8 cellular contexts compared by ENCODE assay signal in the genomic region with DNA sequence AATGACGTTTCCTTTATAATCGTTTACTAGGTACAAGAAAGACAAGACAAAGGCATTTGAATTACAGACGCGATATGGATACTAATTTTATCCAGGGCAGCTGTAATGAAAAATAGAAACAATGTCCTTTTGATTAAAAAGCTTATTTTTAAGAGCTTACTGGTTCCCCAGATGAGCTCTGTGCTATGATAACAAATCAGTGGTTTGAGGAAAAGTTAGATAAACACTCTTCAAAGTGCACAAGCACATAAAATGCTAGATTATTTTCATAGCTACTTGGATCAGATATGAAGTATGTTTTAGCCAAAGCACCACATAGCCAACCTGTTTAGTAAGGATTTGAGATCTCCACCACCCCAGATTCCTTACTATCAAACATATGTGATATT. TPM values are rescaled to one million over a fixed set of nuclear protein-coding genes. Genes with fewer than 3 reads are reported as not detected.
DNase-seq lines count a peak whose midpoint lies in the region; ATAC-seq and TF ChIP-seq lines count a peak whose summit lies in the region.

No MANE protein-coding gene starts in this region.

- peaks cover 3 to 13% of the 10 kb centered on the region in 2 donors for H3K4me1 ChIP-seq in mucosa of rectum (ENCODE audit: control insufficient read depth in 2 of 2, insufficient read depth in 2 of 2, low read length in 2 of 2)

- no peak for TF ChIP-seq CTCF in AG04450 (IDR thresholded peaks at IDR 0.05; ENCODE audit: low read depth, low read length)
- no peak for TF ChIP-seq CTCF in HFFc6 (IDR thresholded peaks at IDR 0.05)
- no peak for TF ChIP-seq CTCF in MCF 10A (IDR thresholded peaks at IDR 0.05; ENCODE audit: unreplicated experiment)

- H3K9ac ChIP-seq in mucosa of rectum (ENCODE audit: low read depth in 1 of 2, low read length in 2 of 2): peak overlapping the region; percentile 90 to 92

- H3K36me3 Mint-ChIP-seq in HFFc6 (ENCODE audit: low read depth) (peaks cover 32% of the 10 kb centered on the region), MCF 10A (ENCODE audit: insufficient read depth, unreplicated experiment) (peaks cover 29% of the 10 kb centered on the region)

- H3K36me3 ChIP-seq in mucosa of rectum (ENCODE audit: control insufficient read depth in 2 of 2, insufficient read depth in 2 of 2, low read length in 2 of 2): peaks cover 7% of the 10 kb centered on the region in 2 donors

- H3K27ac ChIP-seq in AG04450 (ENCODE audit: low read depth, low read length) (peak overlapping the region; percentile 100), mucosa of rectum (ENCODE audit: low read depth in 2 of 2, low read length in 2 of 2) (peak overlapping the region; percentile 99)

- TSS peak; percentile 74 for BruUV-seq in MCF 10A (replicated peaks; lab: Mats Ljungman, UMichigan)

- H3K27me3 ChIP-seq in AG04450 (ENCODE audit: control insufficient read depth, insufficient read depth, low read length) (no peaks in the 10 kb centered on the region), mucosa of rectum (ENCODE audit: control insufficient read depth in 2 of 2, insufficient read depth in 2 of 2, low read length in 2 of 2) (no peaks in the 10 kb centered on the region)

- H3K27ac Mint-ChIP-seq in HFFc6 (peak overlapping the region; percentile 97), MCF 10A (ENCODE audit: low read depth, unreplicated experiment) (peak overlapping the region; percentile 99)

- ATAC-seq in HG02938 (IDR thresholded peaks at IDR 0.05; ENCODE audit: unreplicated experiment) (no peak), GM21360 (IDR thresholded peaks at IDR 0.05; ENCODE audit: unreplicated experiment) (no peak), GM18870 (IDR thresholded peaks at IDR 0.05; ENCODE audit: unreplicated experiment) (no peak)

- intact Hi-C loops in MCF 10A (cut with micrococcal nuclease): loop anchor here (5.0 kb wide), 1 partner anchor 52 kb away; a partner anchor contains a TSS

- H3K9me3 ChIP-seq in AG04450 (ENCODE audit: control insufficient read depth, insufficient read depth, low read length): peaks cover 6% of the 10 kb centered on the region; the same call in 1 of the 2 replicates
- no peaks in the 10 kb centered on the region for H3K9me3 ChIP-seq in mucosa of rectum (ENCODE audit: control insufficient read depth in 2 of 2, low read length in 2 of 2)

- no peaks in the 10 kb centered on the region for H3K9me3 Mint-ChIP-seq in HFFc6
- H3K9me3 Mint-ChIP-seq in MCF 10A (ENCODE audit: unreplicated experiment): no peaks in the 10 kb centered on the region

- H3K4me1 Mint-ChIP-seq in HFFc6 (ENCODE audit: low read depth): peaks cover 34% of the 10 kb centered on the region
- H3K4me1 Mint-ChIP-seq in MCF 10A (ENCODE audit: insufficient read depth, unreplicated experiment): peaks cover 25% of the 10 kb centered on the region

- H3K4me3 Mint-ChIP-seq in HFFc6 (peak overlapping the region; percentile 90), MCF 10A (ENCODE audit: unreplicated experiment) (peak overlapping the region; percentile 87)

- H3K27me3 Mint-ChIP-seq in HFFc6 (ENCODE audit: insufficient read depth): peaks cover 10% of the 10 kb centered on the region
- H3K27me3 Mint-ChIP-seq in MCF 10A (ENCODE audit: insufficient read depth, unreplicated experiment): no peaks in the 10 kb centered on the region

- DNase-seq in AG04450 (ENCODE audit: low read depth, low spot score) (no peak), HFFc6 (no peak), MCF 10A (ENCODE audit: unreplicated experiment) (no peak), NOMO-1 (lab: John Stamatoyannopoulos, UW; ENCODE audit: unreplicated experiment in 2 of 2) (no peak)

- POLR2A ChIA-PET in AG04450 (lab: Yijun Ruan, JAX) (interaction anchor here (0.6 to 9.2 kb wide), 5 partner anchors 15 to 33 kb away, joined by 4 to 582 read pairs (median 24); no protein-coding TSS in a partner anchor), MCF 10A (lab: Yijun Ruan, JAX) (interaction anchor here (0.7 to 10.2 kb wide), 11 partner anchors 8 to 1511 kb away, joined by 3 to 889 read pairs (median 7); a partner anchor contains a TSS)

- CTCF ChIA-PET in AG04450 (lab: Charles Lee): interaction anchor here (0.8 to 1.2 kb wide), 2 partner anchors 31 to 34 kb away, joined by 3 to 6 read pairs; no protein-coding TSS in a partner anchor
- CTCF ChIA-PET in MCF 10A (lab: Yijun Ruan, JAX): interaction anchor here (0.9 to 9.4 kb wide), 2 partner anchors 27 to 32 kb away, joined by 3 to 69 read pairs; no protein-coding TSS in a partner anchor

- H3K4me3 ChIP-seq in AG04450 (ENCODE audit: low read depth, low read length) (peak overlapping the region; percentile 69), mucosa of rectum (ENCODE audit: low read length in 2 of 2) (peak overlapping the region; percentile 90 to 92)

RNA-seq across cellular contexts. Expression of a gene that starts 1.7 kb away (rescaled TPM):
- polyA plus RNA-seq in AG04450 (2011; rRNA removed): 38.5 and 40.4 TPM in 2 replicates
- 22.6 and 30.1 TPM in 2 replicates for polyA minus RNA-seq in AG04450 (2011; rRNA and poly(A)+ RNA removed)
- total RNA-seq in HFFc6 (2021; fragmentation: NEBNext Ultra II Directional; extraction: Animal tissue kit (Norgen Biotek cat#: 25700)): 100 to 1,000 TPM; 122 to 139 (median 133) TPM
- 126 and 161 TPM in 2 replicates for total RNA-seq in MCF 10A (2022)

RNA-seq across cellular contexts. Expression of a gene that starts 50.7 kb away (rescaled TPM):
- 77.0 and 114 TPM in 2 replicates for polyA plus RNA-seq in AG04450 (2011; rRNA removed)
- polyA minus RNA-seq in AG04450 (2011; rRNA and poly(A)+ RNA removed): 36.8 and 83.8 TPM in 2 replicates
- total RNA-seq in HFFc6 (2021; fragmentation: NEBNext Ultra II Directional; extraction: Animal tissue kit (Norgen Biotek cat#: 25700)): 10 to 100 TPM; 60.9 to 69.3 (median 65.3) TPM
- 71.3 and 71.6 TPM in 2 replicates for total RNA-seq in MCF 10A (2022)
